1 cellular context compared by ENCODE assay signal in genomic region chr17:37406635-37407455, GRCh38.
TF ChIP-seq lines count a peak whose summit lies in the region.

Gene ACACA (minus strand): TSS chr17:37406836. CDS start chr17:37406299, 537 bp downstream.
Gene TADA2A (plus strand): TSS chr17:37406886. CDS start chr17:37411366, 4,480 bp downstream.

TF ChIP-seq in HEK293, 187 proteins besides CTCF, POLR2A, EP300 and RAD21 (continued from another document and continues in another):
- no peak for TF ChIP-seq ZNF280D (tag by site-specific recombination; IDR thresholded peaks at IDR 0.05)
- TF ChIP-seq ZNF660 (tag by site-specific recombination; IDR thresholded peaks at IDR 0.05), result peak; percentile 85
- TF ChIP-seq ZSCAN4 (tag by site-specific recombination; IDR thresholded peaks at IDR 0.05), result 0 out of 2 replicates have a peak, but pooled peaks have one; percentile 19
- TF ChIP-seq ZSCAN30 (tag by site-specific recombination; IDR thresholded peaks at IDR 0.05), result 0 out of 2 replicates have a peak, but pooled peaks have one; percentile 39
- no peak for TF ChIP-seq ZBTB44 (tag by site-specific recombination; IDR thresholded peaks at IDR 0.05)
- no peak for TF ChIP-seq ZBTB1 (tag by site-specific recombination; IDR thresholded peaks at IDR 0.05)
- no peak for TF ChIP-seq ZNF248 (tag by site-specific recombination; IDR thresholded peaks at IDR 0.05)
- no peak for TF ChIP-seq ZNF837 (tag by site-specific recombination; IDR thresholded peaks at IDR 0.05)
- TF ChIP-seq ZNF514 (tag by site-specific recombination; IDR thresholded peaks at IDR 0.05), result no peak
- TF ChIP-seq ZNF76 (tag by site-specific recombination; IDR thresholded peaks at IDR 0.05; ENCODE audit: borderline replicate concordance, low read depth), result no peak
- no peak for TF ChIP-seq AEBP2 (tag by site-specific recombination; IDR thresholded peaks at IDR 0.05; ENCODE audit: borderline replicate concordance)
- no peak for TF ChIP-seq ZNF600 (tag by site-specific recombination; IDR thresholded peaks at IDR 0.05)
- no peak for TF ChIP-seq SETDB1 (IDR thresholded peaks at IDR 0.05; ENCODE audit: insufficient read length, low read length)
- TF ChIP-seq PRDM10 (tag by site-specific recombination; IDR thresholded peaks at IDR 0.05), result no peak; the same call in 1 of the 2 replicates
- TF ChIP-seq PRDM6 (tag by site-specific recombination; IDR thresholded peaks at IDR 0.05), result no peak
- 0 out of 2 replicates have a peak, but pooled peaks have one; percentile 31 for TF ChIP-seq ZXDB (tag by site-specific recombination; IDR thresholded peaks at IDR 0.05)
- no peak for TF ChIP-seq ZNF350 (tag by site-specific recombination; IDR thresholded peaks at IDR 0.05)
- no peak for TF ChIP-seq ZNF473 (tag by site-specific recombination; IDR thresholded peaks at IDR 0.05)
- no peak for TF ChIP-seq HOXD13 (CRISPR knock-in tag; IDR thresholded peaks at IDR 0.05; ENCODE audit: borderline replicate concordance)
- TF ChIP-seq TSHZ1 (tag by site-specific recombination; IDR thresholded peaks at IDR 0.05; ENCODE audit: borderline replicate concordance), result no peak
- no peak for TF ChIP-seq ZNF174 (tag by site-specific recombination; IDR thresholded peaks at IDR 0.05)
- no peak for TF ChIP-seq ZNF677 (tag by site-specific recombination; IDR thresholded peaks at IDR 0.05)
- no peak for TF ChIP-seq ZNF341 (tag by site-specific recombination; IDR thresholded peaks at IDR 0.05; ENCODE audit: low read depth)
- no peak for TF ChIP-seq ZNF140 (tag by site-specific recombination; IDR thresholded peaks at IDR 0.05)
- TF ChIP-seq ZNF571 (tag by site-specific recombination; IDR thresholded peaks at IDR 0.05), result no peak
- TF ChIP-seq ZNF621 (tag by site-specific recombination; IDR thresholded peaks at IDR 0.05), result no peak
- TF ChIP-seq ZNF292 (tag by site-specific recombination; IDR thresholded peaks at IDR 0.05; ENCODE audit: borderline replicate concordance, low read depth), result no peak
- TF ChIP-seq ZNF18 (tag by site-specific recombination; IDR thresholded peaks at IDR 0.05), result no peak
- TF ChIP-seq ZNF510 (tag by site-specific recombination; IDR thresholded peaks at IDR 0.05; ENCODE audit: insufficient replicate concordance), result no peak
- no peak for TF ChIP-seq ZNF121 (tag by site-specific recombination; IDR thresholded peaks at IDR 0.05)
- TF ChIP-seq ZFHX2 (tag by site-specific recombination; conservative IDR thresholded peaks at IDR 0.05), result peak; percentile 17; the same call in 1 of the 2 replicates
- TF ChIP-seq PRDM4 (tag by site-specific recombination; IDR thresholded peaks at IDR 0.05), result peak; percentile 77
- TF ChIP-seq ZBTB26 (tag by site-specific recombination; optimal IDR thresholded peaks at IDR 0.05), result peak; percentile 90
